8 cellular contexts compared by ENCODE assay signal in genomic region chr3:102179321-102180290, GRCh38.
A peak's percentile ranks its signal among the peaks of the same experiment; 100 is the strongest.
DNase-seq lines count a peak whose midpoint lies in the region; ATAC-seq and TF ChIP-seq lines count a peak whose summit lies in the region.

No MANE protein-coding gene starts in this region.

- H3K4me3 ChIP-seq in heart left ventricle (no peak overlapping the region), upper lobe of right lung (no peak overlapping the region)

- no peak for TF ChIP-seq POLR2A in heart left ventricle (IDR thresholded peaks at IDR 0.05)

- ATAC-seq in heart left ventricle = peak in 1 of 4 donors; percentile 42
- ATAC-seq in HG03571 (IDR thresholded peaks at IDR 0.05; ENCODE audit: unreplicated experiment) = peak; percentile 69
- peak; percentile 12 for ATAC-seq in upper lobe of right lung
- no peak for ATAC-seq in GM19324 (IDR thresholded peaks at IDR 0.05; ENCODE audit: low FRiP score, unreplicated experiment)

- intact Hi-C loops in heart left ventricle (cut with DNase I) (loop anchor here in 1 of 10 donors (10.0 kb wide), 1 partner anchor 85 kb away; no protein-coding TSS in a partner anchor), cardiac septum (cut with DNase I) (loop anchor here (5.0 kb wide), 1 partner anchor 332 kb away; the partner anchor contains the start of gene NFKBIZ), upper lobe of right lung (cut with DNase I) (no loop called here)

- 36 to 41% (median 41%) methylated on average over 8 of the region's 8 CpGs for WGBS in heart left ventricle, 4 donors

- no peak for TF ChIP-seq CTCF in heart left ventricle (IDR thresholded peaks at IDR 0.05)
- no peak for TF ChIP-seq CTCF in upper lobe of right lung (IDR thresholded peaks at IDR 0.05)

- H3K27ac ChIP-seq in heart left ventricle = peak overlapping the region; percentile 34 to 82 (median 70)
- H3K27ac ChIP-seq in upper lobe of right lung = peak overlapping the region; percentile 77

- H3K36me3 ChIP-seq in heart left ventricle (no peaks in the 10 kb centered on the region), upper lobe of right lung (no peaks in the 10 kb centered on the region)

- no peak for DNase-seq in heart left ventricle
- no peak for DNase-seq in cardiac septum (ENCODE audit: low spot score)
- DNase-seq in fibroblast of peridontal ligament (ENCODE audit: extremely low read depth) = peak; percentile 63
- DNase-seq in upper lobe of right lung = no peak
- DNase-seq in NCI-H2196 treated with DMSO at 0.1 percent for 48 hours (lab: John Stamatoyannopoulos, UW; ENCODE audit: unreplicated experiment) = no peak
- no peak for DNase-seq in activated naive CD4-positive, alpha-beta T cell (lab: John Stamatoyannopoulos, UW)

- H3K4me1 ChIP-seq in heart left ventricle (peaks cover 0 to 48% (median 24%) of the 10 kb centered on the region in 12 donors), upper lobe of right lung (peaks cover 51% of the 10 kb centered on the region)

- H3K27me3 ChIP-seq in heart left ventricle (no peaks in the 10 kb centered on the region), upper lobe of right lung (no peaks in the 10 kb centered on the region)

- H3K9me3 ChIP-seq in heart left ventricle (no peaks in the 10 kb centered on the region), upper lobe of right lung (no peaks in the 10 kb centered on the region)
